13 cellular contexts compared by ENCODE assay signal in the genomic region with DNA sequence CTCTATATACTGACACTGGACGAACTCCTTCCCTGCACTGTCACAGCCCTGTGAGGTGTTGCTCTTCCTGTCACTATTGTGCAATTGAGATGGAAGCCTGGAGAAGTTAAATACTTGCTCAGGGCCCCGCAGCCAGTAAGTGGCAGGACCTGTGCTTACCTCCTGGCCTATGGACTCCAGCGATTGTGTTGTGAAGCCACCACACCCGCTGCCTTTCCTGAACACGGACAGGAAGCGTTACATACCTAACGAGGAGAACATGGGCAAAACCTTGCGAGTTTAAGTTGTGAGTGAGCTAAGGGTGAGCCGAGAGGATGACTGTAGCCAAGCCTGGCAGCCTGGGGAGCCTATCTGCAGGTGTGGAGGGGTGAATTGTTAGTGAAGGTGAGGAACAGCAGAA. TPM values are rescaled to one million over a fixed set of nuclear protein-coding genes. Genes with fewer than 3 reads are reported as not detected.
DNase-seq lines count a peak whose midpoint lies in the region; ATAC-seq, FAIRE-seq and TF ChIP-seq lines count a peak whose summit lies in the region.
"Had no signal": no experiment of that assay in that cellular context is flagged by ENCODE, and none has a peak within 500 bp of the region (broad histone marks: within the 10 kb centered on the region; RNA-seq: fewer than 3 reads in every experiment).

No MANE protein-coding gene starts in this region.

- no peak overlapping the region for H3K4me3 ChIP-seq in left ventricle myocardium inferior
- no peak overlapping the region for H3K4me3 ChIP-seq in K562
- H3K4me3 ChIP-seq in right lobe of liver: no peak overlapping the region
- H3K4me3 ChIP-seq in osteoblast (ENCODE audit: insufficient read depth, low read length): no peak overlapping the region

- no peaks in the 10 kb centered on the region for H3K9me3 ChIP-seq in left ventricle myocardium inferior (replicated peaks)
- no peaks in the 10 kb centered on the region for H3K9me3 ChIP-seq in K562 (replicated peaks; ENCODE audit: control insufficient read depth, insufficient read depth, low read depth, low read length)
- H3K9me3 ChIP-seq in right lobe of liver: no peaks in the 10 kb centered on the region
- no peaks in the 10 kb centered on the region for H3K9me3 ChIP-seq in osteoblast (ENCODE audit: low read depth, low read length)

- CTCF ChIA-PET in K562 (lab: Yijun Ruan, JAX; ENCODE audit: low intra/inter-chr PET ratio): no interaction called here

- H3K4me2 ChIP-seq in K562 (ENCODE audit: insufficient read depth, low read length) (no peak overlapping the region), osteoblast (ENCODE audit: insufficient read depth, low read length) (no peak overlapping the region)

- H3K27me3 ChIP-seq in left ventricle myocardium inferior (ENCODE audit: low read depth) (no peaks in the 10 kb centered on the region), K562 (ENCODE audit: control insufficient read depth in 2 of 2, insufficient read depth in 2 of 2, low read length in 2 of 2) (no peaks in the 10 kb centered on the region), right lobe of liver (no peaks in the 10 kb centered on the region), osteoblast (ENCODE audit: insufficient read depth, low read length) (no peaks in the 10 kb centered on the region)

- no peak for TF ChIP-seq RAD21 in K562 (CRISPR knock-in tag; conservative IDR thresholded peaks at IDR 0.05 in 1 of 2, IDR thresholded peaks at IDR 0.05 in 1 of 2)

- no TSS peak for BruUV-seq in K562 (replicated peaks; lab: Mats Ljungman, UMichigan)

- TF ChIP-seq CTCF in left ventricle myocardium inferior (IDR thresholded peaks at IDR 0.05; ENCODE audit: borderline replicate concordance) (no peak), K562 (IDR thresholded peaks at IDR 0.05 in 2 of 3, conservative IDR thresholded peaks at IDR 0.05 in 1 of 3; ENCODE audit: insufficient read depth in 2 of 3, low read depth in 1 of 3, low read length in 3 of 3) (no peak), right lobe of liver (IDR thresholded peaks at IDR 0.05) (no peak), osteoblast (IDR thresholded peaks at IDR 0.05; ENCODE audit: extremely low read depth, low read depth, low read length) (no peak)

- no peaks in the 10 kb centered on the region for H4K20me1 ChIP-seq in K562 (replicated peaks; ENCODE audit: control insufficient read depth, insufficient read depth, low read length)
- H4K20me1 ChIP-seq in osteoblast (ENCODE audit: insufficient read depth, low read length): peaks cover 12% of the 10 kb centered on the region

- in situ Hi-C loops in K562 (cut with MboI): no loop called here
- in situ Hi-C loops in G401 (cut with HindIII; ENCODE audit: low sequenced_read_pairs): no loop called here

- H3K27ac ChIP-seq in left ventricle myocardium inferior (replicated peaks) (no peak overlapping the region), K562 (ENCODE audit: extremely low read depth, low read depth, low read length) (0 out of 3 replicates have a peak overlapping the region, but pooled peaks have one; percentile 12), right lobe of liver (no peak overlapping the region), osteoblast (ENCODE audit: low read depth, low read length) (no peak overlapping the region)

- H3K9ac ChIP-seq in K562 (ENCODE audit: insufficient read depth in 1 of 2, low read depth in 2 of 2, low read length in 2 of 2): peak overlapping the region in 1 of 2 experiments; percentile 53; a peak in 1 of 4 replicates

- POLR2A ChIA-PET in K562 (lab: Yijun Ruan, JAX): interaction anchor here (0.7 to 1.4 kb wide), 4 partner anchors 8 to 173 kb away, joined by 3 read pairs; no protein-coding TSS in a partner anchor

- FAIRE-seq in K562 (lab: Jason Lieb, UNC): no peak

- TF ChIP-seq POLR2A in K562 (conservative IDR thresholded peaks at IDR 0.05): no peak
- TF ChIP-seq POLR2A in right lobe of liver (IDR thresholded peaks at IDR 0.05): no peak

- H3K4me1 ChIP-seq in left ventricle myocardium inferior: no peaks in the 10 kb centered on the region
- peaks cover 7 to 16% of the 10 kb centered on the region in 2 experiments for H3K4me1 ChIP-seq in K562 (replicated peaks in 1 of 2; ENCODE audit: control insufficient read depth in 2 of 2, insufficient read depth in 2 of 2, low read length in 2 of 2)
- H3K4me1 ChIP-seq in right lobe of liver: no peaks in the 10 kb centered on the region
- peaks cover 22% of the 10 kb centered on the region for H3K4me1 ChIP-seq in osteoblast (ENCODE audit: insufficient read depth, low read length)

- ATAC-seq in Right ventricle myocardium inferior (no peak), K562 (peak; percentile 57), right lobe of liver (peak; percentile 33 to 75 (median 48)), HG02759 (IDR thresholded peaks at IDR 0.05; ENCODE audit: unreplicated experiment) (no peak), HG02973 (IDR thresholded peaks at IDR 0.05; ENCODE audit: unreplicated experiment) (no peak)

- H3K36me3 ChIP-seq in left ventricle myocardium inferior (no peaks in the 10 kb centered on the region), K562 (ENCODE audit: control insufficient read depth, insufficient read depth, low read length) (peaks cover 19% of the 10 kb centered on the region; the same call in 2 of the 3 replicates), right lobe of liver (no peaks in the 10 kb centered on the region), osteoblast (ENCODE audit: insufficient read depth, low read length) (peaks cover 18% of the 10 kb centered on the region)

- H3K79me2 ChIP-seq in K562 (ENCODE audit: control insufficient read depth, insufficient read depth, low read length): peaks cover 8% of the 10 kb centered on the region; the same call in 1 of the 3 replicates
- H3K79me2 ChIP-seq in osteoblast (ENCODE audit: insufficient read depth, low read length): peaks cover 72% of the 10 kb centered on the region

- 41% methylated on average over 9 of the region's 9 CpGs for WGBS in K562 (ENCODE audit: insufficient coverage, low coverage, missing lambda C conversion rate)
- 51% methylated on average over 9 of the region's 9 CpGs for WGBS in right lobe of liver (ENCODE audit: insufficient coverage, low coverage, low lambda C conversion rate, missing lambda C conversion rate)

- intact Hi-C loops in Right ventricle myocardium inferior (cut with DNase I): no loop called here
- intact Hi-C loops in left ventricle myocardium inferior (cut with micrococcal nuclease): no loop called here
- intact Hi-C loops in K562 (cut with micrococcal nuclease): no loop called here
- intact Hi-C loops in right lobe of liver (cut with DNase I): no loop called here

- no peaks in the 10 kb centered on the region for H3K9me1 ChIP-seq in K562 (ENCODE audit: control insufficient read depth, insufficient read depth, low read length)

- H2AFZ ChIP-seq in K562 (ENCODE audit: low read depth, low read length) (0 out of 2 replicates have a peak overlapping the region, but pooled peaks have one; percentile 3), osteoblast (ENCODE audit: low read length) (no peak overlapping the region)

- DNase-seq in Right ventricle myocardium inferior (ENCODE audit: missing footprints) (peak; percentile 31), left ventricle myocardium inferior (no peak), K562 (ENCODE audit: extremely low read depth in 1 of 4, low spot score in 3 of 4) (no peak), right lobe of liver (peak in 1 of 3 donors; percentile 37), osteoblast (ENCODE audit: insufficient read length, low spot score, missing footprints) (no peak), G401 (ENCODE audit: low spot score) (no peak)
- DNase-seq: activated CD4-positive, alpha-beta memory T cell treated with anti-CD3 and anti-CD28 coated beads for 36 hours; activated gamma-delta T cell; caudate nucleus; EL had no signal

- no peak for TF ChIP-seq EP300 in K562 (IDR thresholded peaks at IDR 0.05; ENCODE audit: low read length)

TF ChIP-seq in K562, 482 proteins besides CTCF, POLR2A, EP300 and RAD21 (continues in another document):
- TF ChIP-seq NUFIP1 (IDR thresholded peaks at IDR 0.05; ENCODE audit: partially characterized antibody) (no peak), GTF2A2 (tag; IDR thresholded peaks at IDR 0.05) (no peak), U2AF1 (optimal IDR thresholded peaks at IDR 0.05; ENCODE audit: low read depth, low read length) (no peak), CEBPB (tag; IDR thresholded peaks at IDR 0.05) (peak; percentile 93)
- TF ChIP-seq, protein P1, sequence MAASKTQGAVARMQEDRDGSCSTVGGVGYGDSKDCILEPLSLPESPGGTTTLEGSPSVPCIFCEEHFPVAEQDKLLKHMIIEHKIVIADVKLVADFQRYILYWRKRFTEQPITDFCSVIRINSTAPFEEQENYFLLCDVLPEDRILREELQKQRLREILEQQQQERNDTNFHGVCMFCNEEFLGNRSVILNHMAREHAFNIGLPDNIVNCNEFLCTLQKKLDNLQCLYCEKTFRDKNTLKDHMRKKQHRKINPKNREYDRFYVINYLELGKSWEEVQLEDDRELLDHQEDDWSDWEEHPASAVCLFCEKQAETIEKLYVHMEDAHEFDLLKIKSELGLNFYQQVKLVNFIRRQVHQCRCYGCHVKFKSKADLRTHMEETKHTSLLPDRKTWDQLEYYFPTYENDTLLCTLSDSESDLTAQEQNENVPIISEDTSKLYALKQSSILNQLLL (CRISPR knock-in tag; IDR thresholded peaks at IDR 0.05; ENCODE audit: borderline replicate concordance): no peak

RNA-seq across cellular contexts. Expression of a gene that starts 26.1 kb away (rescaled TPM):
- total RNA-seq in Right ventricle myocardium inferior (11.7 TPM), left ventricle myocardium inferior (12.0 TPM), K562 (2014; rRNA removed) (34.9 and 43.1 TPM in 2 replicates), K562 (2014; rRNA removed; fragmentation: Illumina TruSeq; extraction: Trizol) (44.1 and 51.7 TPM in 2 replicates), K562 (2015; rRNA removed; fragmentation: Illumina TruSeq; extraction: Trizol) (36.8 and 41.3 TPM in 2 replicates), K562 (2021) (57.7 and 66.1 TPM in 2 replicates), right lobe of liver (10 to 100 TPM in 1 of 6 experiments, 1 to 10 TPM in 5; 3.0 to 14.3 (median 5.4) TPM), osteoblast (120 and 144 TPM in 2 replicates)
- 62.1 and 65.0 TPM in 2 replicates for total RNA-seq in K562 (2011; cell fraction: chromatin; rRNA removed; ENCODE audit: low replicate concordance)
- total RNA-seq in K562 (2011; cell fraction: nucleolus; rRNA removed): 26.5 and 31.9 TPM in 2 replicates
- total RNA-seq in K562 (2011; cell fraction: nucleoplasm; rRNA removed): 43.2 and 112 TPM in 2 replicates
- polyA plus RNA-seq in K562 (2011; rRNA removed) (32.8 and 70.4 TPM in 2 replicates), K562 (2014; fragmentation: Illumina TruSeq; extraction: Trizol) (47.9 and 50.9 TPM in 2 replicates), K562 (2014; fragmentation: Nextera tagmentation; extraction: Ambion mirVana) (10 to 100 TPM; 20.7 to 25.6 TPM), K562 (2014; rRNA removed) (25.6 and 29.0 TPM in 2 replicates)
- 26.1 and 28.8 TPM in 2 replicates for polyA plus RNA-seq in K562 (2011; cell fraction: cytosol; rRNA removed)
- polyA plus RNA-seq in K562 (2011; cell fraction: nucleus; rRNA removed): 33.7 and 65.3 TPM in 2 replicates
- polyA plus RNA-seq in K562 (2012): 37.3 and 45.1 TPM in 2 replicates
- 89.7 and 166 TPM in 2 replicates for polyA minus RNA-seq in K562 (2011; rRNA and poly(A)+ RNA removed)
- 27.4 and 41.0 TPM in 2 replicates for polyA minus RNA-seq in K562 (2011; cell fraction: cytosol; rRNA and poly(A)+ RNA removed)
- 32.4 and 49.9 TPM in 2 replicates for polyA minus RNA-seq in K562 (2011; cell fraction: nucleus; rRNA and poly(A)+ RNA removed)
- 36.6 and 64.3 TPM in 2 replicates for total RNA-seq in G401 (2014; rRNA removed; shearing (Covaris generic))
- total RNA-seq: OCI-LY7 had no signal

Comparison
In these comparisons a context has a peak if more than half of its experiments do, and no peak if none do; other contexts are left out.
1. ATAC-seq: peak in K562 (single experiment) and right lobe of liver (4 of 4); none in Right ventricle myocardium inferior (single experiment), HG02759 (single experiment) and HG02973 (single experiment).